In genomic region chr19:3096267-3096901, GRCh38 we compare ENCODE assay signal across 1 cellular context.
TF ChIP-seq lines count a peak whose summit lies in the region.

No MANE protein-coding gene starts in this region.

TF ChIP-seq in HepG2, 621 proteins besides CTCF, POLR2A, EP300 and RAD21 (continued from another document):
- TF ChIP-seq ZNF687 (CRISPR knock-in tag; IDR thresholded peaks at IDR 0.05) (peak; percentile 21; the same call in 1 of the 2 replicates), GABPA (IDR thresholded peaks at IDR 0.05; ENCODE audit: low read depth, low read length) (no peak), GABPA (CRISPR knock-in tag; IDR thresholded peaks at IDR 0.05; ENCODE audit: low read depth) (peak; percentile 5; the same call in 1 of the 2 replicates), RARA (CRISPR knock-in tag; IDR thresholded peaks at IDR 0.05) (peak; percentile 82), ZNF143 (CRISPR knock-in tag; IDR thresholded peaks at IDR 0.05) (0 out of 2 replicates have a peak, but pooled peaks have one; percentile 13), ZNF614 (CRISPR knock-in tag; IDR thresholded peaks at IDR 0.05; ENCODE audit: borderline replicate concordance) (0 out of 2 replicates have a peak, but pooled peaks have one; percentile 15), ZNF790 (CRISPR knock-in tag; IDR thresholded peaks at IDR 0.05; ENCODE audit: borderline replicate concordance) (no peak), REL (CRISPR knock-in tag; conservative IDR thresholded peaks at IDR 0.05) (no peak), NR1H2 (CRISPR knock-in tag; IDR thresholded peaks at IDR 0.05; ENCODE audit: borderline replicate concordance, low read depth) (peak; percentile 82), GZF1 (CRISPR knock-in tag; IDR thresholded peaks at IDR 0.05) (no peak), ZNF263 (CRISPR knock-in tag; IDR thresholded peaks at IDR 0.05) (peak; percentile 17; the same call in 1 of the 2 replicates), THRA (CRISPR knock-in tag; IDR thresholded peaks at IDR 0.05; ENCODE audit: borderline replicate concordance) (peak; percentile 38; the same call in 1 of the 2 replicates), ZNF660 (CRISPR knock-in tag; IDR thresholded peaks at IDR 0.05; ENCODE audit: borderline replicate concordance, low read depth) (no peak), MZF1 (CRISPR knock-in tag; IDR thresholded peaks at IDR 0.05; ENCODE audit: borderline replicate concordance) (no peak), ZNF235 (CRISPR knock-in tag; IDR thresholded peaks at IDR 0.05; ENCODE audit: borderline replicate concordance) (0 out of 2 replicates have a peak, but pooled peaks have one; percentile 58), ZBTB7A (CRISPR knock-in tag; IDR thresholded peaks at IDR 0.05) (peak; percentile 78; the same call in 1 of the 2 replicates), SKIL (CRISPR knock-in tag; IDR thresholded peaks at IDR 0.05; ENCODE audit: borderline replicate concordance) (peak; percentile 45; the same call in 1 of the 2 replicates), NR2C2 (CRISPR knock-in tag; IDR thresholded peaks at IDR 0.05; ENCODE audit: borderline replicate concordance) (peak; percentile 89), KAT7 (CRISPR knock-in tag; IDR thresholded peaks at IDR 0.05; ENCODE audit: borderline replicate concordance) (no peak), PBX2 (CRISPR knock-in tag; IDR thresholded peaks at IDR 0.05) (0 out of 2 replicates have a peak, but pooled peaks have one; percentile 22), NR2F1 (CRISPR knock-in tag; IDR thresholded peaks at IDR 0.05) (peak; percentile 73 to 91), EED (CRISPR knock-in tag; IDR thresholded peaks at IDR 0.05) (no peak)
- TF ChIP-seq, protein P1, sequence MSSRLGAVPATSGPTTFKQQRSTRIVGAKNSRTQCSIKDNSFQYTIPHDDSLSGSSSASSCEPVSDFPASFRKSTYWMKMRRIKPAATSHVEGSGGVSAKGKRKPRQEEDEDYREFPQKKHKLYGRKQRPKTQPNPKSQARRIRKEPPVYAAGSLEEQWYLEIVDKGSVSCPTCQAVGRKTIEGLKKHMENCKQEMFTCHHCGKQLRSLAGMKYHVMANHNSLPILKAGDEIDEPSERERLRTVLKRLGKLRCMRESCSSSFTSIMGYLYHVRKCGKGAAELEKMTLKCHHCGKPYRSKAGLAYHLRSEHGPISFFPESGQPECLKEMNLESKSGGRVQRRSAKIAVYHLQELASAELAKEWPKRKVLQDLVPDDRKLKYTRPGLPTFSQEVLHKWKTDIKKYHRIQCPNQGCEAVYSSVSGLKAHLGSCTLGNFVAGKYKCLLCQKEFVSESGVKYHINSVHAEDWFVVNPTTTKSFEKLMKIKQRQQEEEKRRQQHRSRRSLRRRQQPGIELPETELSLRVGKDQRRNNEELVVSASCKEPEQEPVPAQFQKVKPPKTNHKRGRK (CRISPR knock-in tag; IDR thresholded peaks at IDR 0.05): no peak
- TF ChIP-seq, protein P2, sequence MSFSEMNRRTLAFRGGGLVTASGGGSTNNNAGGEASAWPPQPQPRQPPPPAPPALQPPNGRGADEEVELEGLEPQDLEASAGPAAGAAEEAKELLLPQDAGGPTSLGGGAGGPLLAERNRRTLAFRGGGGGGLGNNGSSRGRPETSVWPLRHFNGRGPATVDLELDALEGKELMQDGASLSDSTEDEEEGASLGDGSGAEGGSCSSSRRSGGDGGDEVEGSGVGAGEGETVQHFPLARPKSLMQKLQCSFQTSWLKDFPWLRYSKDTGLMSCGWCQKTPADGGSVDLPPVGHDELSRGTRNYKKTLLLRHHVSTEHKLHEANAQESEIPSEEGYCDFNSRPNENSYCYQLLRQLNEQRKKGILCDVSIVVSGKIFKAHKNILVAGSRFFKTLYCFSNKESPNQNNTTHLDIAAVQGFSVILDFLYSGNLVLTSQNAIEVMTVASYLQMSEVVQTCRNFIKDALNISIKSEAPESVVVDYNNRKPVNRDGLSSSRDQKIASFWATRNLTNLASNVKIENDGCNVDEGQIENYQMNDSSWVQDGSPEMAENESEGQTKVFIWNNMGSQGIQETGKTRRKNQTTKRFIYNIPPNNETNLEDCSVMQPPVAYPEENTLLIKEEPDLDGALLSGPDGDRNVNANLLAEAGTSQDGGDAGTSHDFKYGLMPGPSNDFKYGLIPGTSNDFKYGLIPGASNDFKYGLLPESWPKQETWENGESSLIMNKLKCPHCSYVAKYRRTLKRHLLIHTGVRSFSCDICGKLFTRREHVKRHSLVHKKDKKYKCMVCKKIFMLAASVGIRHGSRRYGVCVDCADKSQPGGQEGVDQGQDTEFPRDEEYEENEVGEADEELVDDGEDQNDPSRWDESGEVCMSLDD (CRISPR knock-in tag; IDR thresholded peaks at IDR 0.05; ENCODE audit: borderline replicate concordance): 0 out of 2 replicates have a peak, but pooled peaks have one; percentile 68
